Comparison of ENCODE assay signal across 23 cellular contexts in the genomic region with DNA sequence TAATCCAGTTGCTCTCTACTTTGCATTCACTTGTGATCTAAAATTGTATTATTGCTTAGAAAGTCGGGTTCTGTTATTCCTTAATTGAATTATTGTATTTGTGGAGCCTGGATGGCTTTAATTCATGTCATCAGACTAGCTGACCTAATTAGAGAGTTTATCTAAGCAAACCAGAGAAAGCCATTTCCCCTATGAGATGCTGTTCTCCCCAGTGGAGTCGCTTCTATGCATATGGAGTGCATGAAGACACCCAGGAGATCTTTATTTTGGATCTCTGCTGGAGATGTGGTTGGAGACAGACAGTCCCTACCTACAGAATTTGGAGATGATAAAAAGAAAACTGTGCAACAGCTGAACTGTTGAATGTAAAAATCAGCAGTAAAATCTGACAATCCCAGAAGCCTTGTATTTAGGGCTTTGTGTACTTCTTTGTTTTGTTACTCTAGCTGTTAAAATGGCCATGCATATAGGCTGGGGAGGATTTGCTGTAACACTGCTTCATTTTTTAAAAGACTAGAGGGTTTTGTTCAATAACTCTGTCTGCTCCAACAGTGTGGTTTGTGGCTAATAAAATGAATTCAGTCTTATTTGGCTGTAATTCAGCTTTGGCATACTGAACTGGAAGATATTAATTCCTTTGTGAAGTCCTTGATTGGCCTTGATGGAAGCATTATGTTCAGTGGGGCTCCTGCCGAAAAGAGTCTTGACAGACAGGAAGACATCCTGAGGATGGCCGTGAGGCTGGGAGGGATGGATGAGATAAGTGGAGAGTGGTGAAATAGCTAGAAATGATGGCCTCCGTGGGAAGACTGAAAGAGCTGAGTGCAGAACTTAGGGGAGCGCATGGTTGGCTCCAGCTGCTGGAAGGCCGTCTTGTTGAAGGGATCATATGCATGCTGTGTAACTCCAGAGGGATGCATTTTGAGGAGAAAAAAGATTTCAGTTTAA. TPM values are rescaled to one million over a fixed set of nuclear protein-coding genes. Genes with fewer than 3 reads are reported as not detected.
DNase-seq lines count a peak whose midpoint lies in the region; ATAC-seq and TF ChIP-seq lines count a peak whose summit lies in the region.
"Had no signal": no experiment of that assay in that cellular context is flagged by ENCODE, and none has a peak within 500 bp of the region (broad histone marks: within the 10 kb centered on the region; RNA-seq: fewer than 3 reads in every experiment).

No MANE protein-coding gene starts in this region.

- peaks cover 18% of the 10 kb centered on the region for H3K4me1 Mint-ChIP-seq in T-helper 1 cell treated with Interleukin-12 subunit alpha and Interleukin-12 subunit beta and Interleukin-4 antibody, amounts not matched to agents 30 μg/mL and 1 μg/mL, for 36 hours (ENCODE audit: low read depth)
- H3K4me1 Mint-ChIP-seq in natural killer cell = no peaks in the 10 kb centered on the region
- H3K4me1 Mint-ChIP-seq: CD4-positive, alpha-beta memory T cell; endodermal cell had no signal

- in situ Hi-C loops in GM13976 (cut with MboI; ENCODE audit: low sequenced_read_pairs, unreplicated experiment) = no loop called here

- no peak for DNase-seq in T-helper 1 cell
- DNase-seq in astrocyte of the hippocampus (ENCODE audit: low read depth, low spot score) = peak; percentile 41
- DNase-seq in medulla oblongata (ENCODE audit: extremely low spot score) = peak; percentile 6
- no peak for DNase-seq in NCI-H774 (lab: John Stamatoyannopoulos, UW)
- no peak for DNase-seq in GM13976 (ENCODE audit: low spot score)
- DNase-seq in natural killer cell = no peak
- DNase-seq: activated CD8-positive, alpha-beta T cell treated with anti-CD3 and anti-CD28 coated beads for 36 hours; activated effector memory CD4-positive, alpha-beta T cell treated with anti-CD3 and anti-CD28 coated beads, Interleukin-2, amount 50 U/mL, for 16 hours; CD4-positive, alpha-beta memory T cell; cortex of kidney; endodermal cell; head of caudate nucleus; kidney glomerular epithelial cell; NCI-H1048; NCI-H187; NCI-H526; ovary; stimulated activated CD4-positive, alpha-beta T cell treated with anti-CD3 and anti-CD28 coated beads, Interleukin-12 subunit alpha, Interleukin-12 subunit beta, amount 100 ng/mL, for 4 hours; stimulated activated CD4-positive, alpha-beta T cell treated with anti-CD3 and anti-CD28 coated beads, Interleukin-4, amount 100 ng/mL, for 4 hours; stimulated activated naive CD4-positive, alpha-beta T cell treated with Interleukin-2 at 50 U/mL for 16 hours; T-helper 9 cell had no signal

- peak overlapping the region; percentile 13 for H3K27ac Mint-ChIP-seq in T-helper 1 cell treated with Interleukin-12 subunit alpha and Interleukin-12 subunit beta and Interleukin-4 antibody, amounts not matched to agents 30 μg/mL and 1 μg/mL, for 36 hours
- no peak overlapping the region for H3K27ac Mint-ChIP-seq in natural killer cell
- H3K27ac Mint-ChIP-seq: activated CD8-positive, alpha-beta T cell treated with anti-CD3 and anti-CD28 coated beads for 36 hours; CD4-positive, alpha-beta memory T cell; endodermal cell had no signal

- no peaks in the 10 kb centered on the region for H3K9me3 Mint-ChIP-seq in T-helper 1 cell treated with Interleukin-12 subunit alpha and Interleukin-12 subunit beta and Interleukin-4 antibody, amounts not matched to agents 30 μg/mL and 1 μg/mL, for 36 hours
- no peaks in the 10 kb centered on the region for H3K9me3 Mint-ChIP-seq in natural killer cell
- H3K9me3 Mint-ChIP-seq: activated CD8-positive, alpha-beta T cell treated with anti-CD3 and anti-CD28 coated beads for 36 hours; CD4-positive, alpha-beta memory T cell; endodermal cell had no signal

- no peak for TF ChIP-seq CTCF in GM13976 (IDR thresholded peaks at IDR 0.05; ENCODE audit: borderline replicate concordance, control extremely low read depth, extremely low read depth, insufficient read depth, missing control alignments)
- TF ChIP-seq CTCF in natural killer cell (IDR thresholded peaks at IDR 0.05) = no peak

- ATAC-seq in GM18520 (IDR thresholded peaks at IDR 0.05; ENCODE audit: unreplicated experiment) (no peak), natural killer cell (no peak)
- ATAC-seq: activated CD8-positive, alpha-beta T cell treated with anti-CD3 and anti-CD28 coated beads for 36 hours had no signal

- peaks cover 27% of the 10 kb centered on the region for H3K36me3 Mint-ChIP-seq in T-helper 1 cell treated with Interleukin-12 subunit alpha and Interleukin-12 subunit beta and Interleukin-4 antibody, amounts not matched to agents 30 μg/mL and 1 μg/mL, for 36 hours (ENCODE audit: low read depth)
- H3K36me3 Mint-ChIP-seq in natural killer cell = no peaks in the 10 kb centered on the region

- intact Hi-C loops in natural killer cell (cut with micrococcal nuclease) = no loop called here

- no peak overlapping the region for H3K4me3 Mint-ChIP-seq in T-helper 1 cell treated with Interleukin-12 subunit alpha and Interleukin-12 subunit beta and Interleukin-4 antibody, amounts not matched to agents 30 μg/mL and 1 μg/mL, for 36 hours
- no peak overlapping the region for H3K4me3 Mint-ChIP-seq in natural killer cell
- H3K4me3 Mint-ChIP-seq: activated CD8-positive, alpha-beta T cell treated with anti-CD3 and anti-CD28 coated beads for 36 hours; CD4-positive, alpha-beta memory T cell; endodermal cell had no signal

- no peaks in the 10 kb centered on the region for H3K27me3 Mint-ChIP-seq in T-helper 1 cell treated with Interleukin-12 subunit alpha and Interleukin-12 subunit beta and Interleukin-4 antibody, amounts not matched to agents 30 μg/mL and 1 μg/mL, for 36 hours (ENCODE audit: low read depth)
- H3K27me3 Mint-ChIP-seq in natural killer cell (ENCODE audit: low read depth in 2 of 2) = peaks cover 0 to 3% of the 10 kb centered on the region in 2 donors
- H3K27me3 Mint-ChIP-seq: activated CD8-positive, alpha-beta T cell treated with anti-CD3 and anti-CD28 coated beads for 36 hours; CD4-positive, alpha-beta memory T cell had no signal

RNA-seq across cellular contexts. Expression of gene MYO18B, which starts 45.0 kb away (rescaled TPM):
- total RNA-seq in natural killer cell = under 1 TPM; 0.07 to 0.14 (median 0.10) TPM

Comparison
In these comparisons a context has a peak if more than half of its experiments do, and no peak if none do; other contexts are left out.
1. DNase-seq: peak in astrocyte of the hippocampus (single experiment) and medulla oblongata (single experiment); none in T-helper 1 cell (0 of 5), NCI-H774 (single experiment), GM13976 (single experiment) and natural killer cell (single experiment).